40 cellular contexts compared by ENCODE assay signal in genomic region chr11:134402910-134403309, GRCh38. TPM values are rescaled to one million over a fixed set of nuclear protein-coding genes. Genes with fewer than 3 reads are reported as not detected.
"Had no signal": no experiment of that assay in that cellular context is flagged by ENCODE, and none has a peak within 500 bp of the region (broad histone marks: within the 10 kb centered on the region; RNA-seq: fewer than 3 reads in every experiment).

No MANE protein-coding gene starts in this region.

- ATAC-seq: activated CD4-positive, alpha-beta T cell treated with anti-CD3 and anti-CD28 coated beads for 36 hours; activated CD8-positive, alpha-beta memory T cell treated with anti-CD3 and anti-CD28 coated beads, Interleukin-2, amount 10 ng/mL, durations not matched to agents 7 days and 5 days; activated CD8-positive, alpha-beta T cell treated with anti-CD3 and anti-CD28 coated beads, Interleukin-2, amount 10 ng/mL, durations not matched to agents 7 days and 5 days; gastroesophageal sphincter; heart right ventricle; T-helper 17 cell had no signal

- H3K4me1 Mint-ChIP-seq: activated CD4-positive, alpha-beta T cell treated with anti-CD3 and anti-CD28 coated beads for 36 hours; activated CD4-positive, alpha-beta T cell treated with anti-CD3 and anti-CD28 coated beads, Interleukin-2, amount 10 ng/mL, durations not matched to agents 24 days and 14 days; activated naive CD4-positive, alpha-beta T cell treated with anti-CD3 and anti-CD28 coated beads, Interleukin-2, amount 10 ng/mL, durations not matched to agents 7 days and 5 days; activated naive CD8-positive, alpha-beta T cell treated with anti-CD3 and anti-CD28 coated beads, Interleukin-2, amount 10 ng/mL, durations not matched to agents 7 days and 5 days; T-helper 17 cell had no signal

- H3K27me3 ChIP-seq: ascending aorta, cardiac muscle cell had no signal

- H3K27me3 Mint-ChIP-seq: brain had no signal

- FAIRE-seq: colon, endometrium, endothelial cell of umbilical vein had no signal

- H3K4me3 Mint-ChIP-seq: activated CD4-positive, alpha-beta memory T cell treated with anti-CD3 and anti-CD28 coated beads for 36 hours; activated CD4-positive, alpha-beta T cell treated with anti-CD3 and anti-CD28 coated beads for 36 hours; activated CD4-positive, alpha-beta T cell treated with anti-CD3 and anti-CD28 coated beads, Interleukin-2, amount 10 ng/mL, durations not matched to agents 24 days and 14 days; activated CD8-positive, alpha-beta memory T cell treated with anti-CD3 and anti-CD28 coated beads, Interleukin-2, amount 10 ng/mL, durations not matched to agents 7 days and 5 days; activated CD8-positive, alpha-beta T cell treated with anti-CD3 and anti-CD28 coated beads, Interleukin-2, amount 10 ng/mL, durations not matched to agents 7 days and 5 days; activated naive CD4-positive, alpha-beta T cell treated with anti-CD3 and anti-CD28 coated beads, Interleukin-2, amount 10 ng/mL, durations not matched to agents 7 days and 5 days; activated naive CD8-positive, alpha-beta T cell treated with anti-CD3 and anti-CD28 coated beads, Interleukin-2, amount 10 ng/mL, durations not matched to agents 7 days and 5 days; activated T-helper 1 cell treated with anti-CD3 and anti-CD28 coated beads, Interleukin-12 subunit alpha, Interleukin-12 subunit beta, Interleukin-2, Interleukin-4 antibody, amounts not matched to agents 30 ng/mL and 10 ng/mL and 1 ng/mL, durations not matched to agents 14 hours and 24 hours and 36 hours; brain; T-helper 17 cell; T-helper 2 cell treated with Interferon-gamma antibody and Interleukin-4, amounts not matched to agents 5 μg/mL and 100 μg/mL, for 36 hours had no signal

- DNase-seq: activated CD4-positive, alpha-beta memory T cell treated with anti-CD3 and anti-CD28 coated beads for 36 hours; activated CD4-positive, alpha-beta T cell treated with anti-CD3 and anti-CD28 coated beads for 36 hours; activated CD4-positive, alpha-beta T cell treated with anti-CD3 and anti-CD28 coated beads, Interleukin-2, amount 10 ng/mL, durations not matched to agents 24 days and 14 days; activated CD4-positive, CD25-positive, alpha-beta regulatory T cell; activated CD4-positive, CD25-positive, alpha-beta regulatory T cell treated with anti-CD3 and anti-CD28 coated beads, Interleukin-2, amount 50 U/mL, for 72 hours; activated CD8-positive, alpha-beta memory T cell treated with anti-CD3 and anti-CD28 coated beads, Interleukin-2, amount 10 ng/mL, durations not matched to agents 7 days and 5 days; activated CD8-positive, alpha-beta memory T cell treated with anti-CD3 and anti-CD28 coated beads, Interleukin-2, amount 50 U/mL, for 4 hours; activated CD8-positive, alpha-beta T cell treated with anti-CD3 and anti-CD28 coated beads, Interleukin-2, amount 10 ng/mL, durations not matched to agents 7 days and 5 days; activated effector memory CD4-positive, alpha-beta T cell treated with anti-CD3 and anti-CD28 coated beads, Interleukin-2, amount 50 U/mL, for 16 hours; activated naive CD4-positive, alpha-beta T cell treated with anti-CD3 and anti-CD28 coated beads, Interleukin-2, amount 10 ng/mL, durations not matched to agents 7 days and 5 days; activated naive CD8-positive, alpha-beta T cell treated with anti-CD3 and anti-CD28 coated beads, Interleukin-2, amount 10 ng/mL, durations not matched to agents 7 days and 5 days; activated T-cell treated with anti-CD3 and anti-CD28 coated beads, Interleukin-2, amount 50 U/mL, for 1 hour; activated T-cell treated with anti-CD3 and anti-CD28 coated beads, Interleukin-2, amount 50 U/mL, for 48 hours; central memory CD4-positive, alpha-beta T cell; cortex of kidney; dermis blood vessel endothelial cell; effector CD4-positive, alpha-beta T cell; esophagus squamous epithelium; foreskin melanocyte; heart right ventricle; T-helper 1 cell; T-helper 17 cell; T1000; WERI-Rb-1 had no signal

- H3K27ac Mint-ChIP-seq: activated CD4-positive, alpha-beta memory T cell treated with anti-CD3 and anti-CD28 coated beads for 36 hours; activated CD4-positive, alpha-beta T cell treated with anti-CD3 and anti-CD28 coated beads for 36 hours; activated CD4-positive, alpha-beta T cell treated with anti-CD3 and anti-CD28 coated beads, Interleukin-2, amount 10 ng/mL, durations not matched to agents 24 days and 14 days; activated CD8-positive, alpha-beta memory T cell treated with anti-CD3 and anti-CD28 coated beads, Interleukin-2, amount 10 ng/mL, durations not matched to agents 7 days and 5 days; activated CD8-positive, alpha-beta T cell treated with anti-CD3 and anti-CD28 coated beads, Interleukin-2, amount 10 ng/mL, durations not matched to agents 7 days and 5 days; activated naive CD4-positive, alpha-beta T cell treated with anti-CD3 and anti-CD28 coated beads, Interleukin-2, amount 10 ng/mL, durations not matched to agents 7 days and 5 days; activated naive CD4-positive, alpha-beta T cell treated with anti-CD3 and anti-CD28 coated beads, Interleukin-2, amount 50 U/mL, for 72 hours; activated naive CD8-positive, alpha-beta T cell treated with anti-CD3 and anti-CD28 coated beads, Interleukin-2, amount 10 ng/mL, durations not matched to agents 7 days and 5 days; activated T-helper 1 cell treated with anti-CD3 and anti-CD28 coated beads, Interleukin-12 subunit alpha, Interleukin-12 subunit beta, Interleukin-2, Interleukin-4 antibody, amounts not matched to agents 30 ng/mL and 10 ng/mL and 1 ng/mL, durations not matched to agents 14 hours and 24 hours and 36 hours; activated T-helper 2 cell treated with anti-CD3 and anti-CD28 coated beads, Interferon-gamma antibody, Interleukin-2, Interleukin-4, amounts not matched to agents 10 μg/mL and 5 μg/mL and 100 μg/mL, durations not matched to agents 14 hours and 24 hours and 36 hours; T-helper 17 cell; T-helper 2 cell treated with Interferon-gamma antibody and Interleukin-4, amounts not matched to agents 5 μg/mL and 100 μg/mL, for 36 hours had no signal

- H3K27ac ChIP-seq: ascending aorta, breast epithelium, cardiac muscle cell, epithelial cell of prostate, esophagus squamous epithelium, gastroesophageal sphincter, heart right ventricle, WERI-Rb-1 had no signal

- H3K4me3 ChIP-seq: ascending aorta, breast epithelium, cardiac muscle cell, esophagus squamous epithelium, gastroesophageal sphincter, heart right ventricle had no signal

- H3K36me3 Mint-ChIP-seq: activated CD4-positive, alpha-beta memory T cell treated with anti-CD3 and anti-CD28 coated beads for 36 hours; activated CD8-positive, alpha-beta memory T cell treated with anti-CD3 and anti-CD28 coated beads, Interleukin-2, amount 10 ng/mL, durations not matched to agents 7 days and 5 days; activated naive CD4-positive, alpha-beta T cell treated with anti-CD3 and anti-CD28 coated beads, Interleukin-2, amount 10 ng/mL, durations not matched to agents 7 days and 5 days; activated naive CD4-positive, alpha-beta T cell treated with anti-CD3 and anti-CD28 coated beads, Interleukin-2, amount 50 U/mL, for 72 hours; activated naive CD8-positive, alpha-beta T cell treated with anti-CD3 and anti-CD28 coated beads, Interleukin-2, amount 10 ng/mL, durations not matched to agents 7 days and 5 days had no signal

- H3K9me3 ChIP-seq: ascending aorta, breast epithelium, esophagus squamous epithelium, gastroesophageal sphincter had no signal

- H3K9me3 Mint-ChIP-seq: activated CD4-positive, alpha-beta memory T cell treated with anti-CD3 and anti-CD28 coated beads for 36 hours; activated CD4-positive, alpha-beta T cell treated with anti-CD3 and anti-CD28 coated beads, Interleukin-2, amount 10 ng/mL, durations not matched to agents 24 days and 14 days; activated naive CD4-positive, alpha-beta T cell treated with anti-CD3 and anti-CD28 coated beads, Interleukin-2, amount 10 ng/mL, durations not matched to agents 7 days and 5 days; activated naive CD4-positive, alpha-beta T cell treated with anti-CD3 and anti-CD28 coated beads, Interleukin-2, amount 50 U/mL, for 72 hours; activated naive CD8-positive, alpha-beta T cell treated with anti-CD3 and anti-CD28 coated beads, Interleukin-2, amount 10 ng/mL, durations not matched to agents 7 days and 5 days; activated T-helper 1 cell treated with anti-CD3 and anti-CD28 coated beads, Interleukin-12 subunit alpha, Interleukin-12 subunit beta, Interleukin-2, Interleukin-4 antibody, amounts not matched to agents 30 ng/mL and 10 ng/mL and 1 ng/mL, durations not matched to agents 14 hours and 24 hours and 36 hours; activated T-helper 2 cell treated with anti-CD3 and anti-CD28 coated beads, Interferon-gamma antibody, Interleukin-2, Interleukin-4, amounts not matched to agents 10 μg/mL and 5 μg/mL and 100 μg/mL, durations not matched to agents 14 hours and 24 hours and 36 hours; T-helper 2 cell treated with Interferon-gamma antibody and Interleukin-4, amounts not matched to agents 5 μg/mL and 100 μg/mL, for 36 hours had no signal

- H3K4me1 ChIP-seq: ascending aorta, breast epithelium, esophagus squamous epithelium, gastroesophageal sphincter, heart right ventricle had no signal

- H3K36me3 ChIP-seq: ascending aorta, breast epithelium, cardiac muscle cell, esophagus squamous epithelium, gastroesophageal sphincter, heart right ventricle, WERI-Rb-1 had no signal

RNA-seq across cellular contexts. Expression of gene B3GAT1, which starts 9.1 kb away (rescaled TPM):
- total RNA-seq: dermis blood vessel endothelial cell, endothelial cell of umbilical vein, fibroblast of villous mesenchyme, glomerular endothelial cell had no signal
- polyA plus RNA-seq: cardiac muscle cell, fibroblast of lung had no signal
